In the genomic region with DNA sequence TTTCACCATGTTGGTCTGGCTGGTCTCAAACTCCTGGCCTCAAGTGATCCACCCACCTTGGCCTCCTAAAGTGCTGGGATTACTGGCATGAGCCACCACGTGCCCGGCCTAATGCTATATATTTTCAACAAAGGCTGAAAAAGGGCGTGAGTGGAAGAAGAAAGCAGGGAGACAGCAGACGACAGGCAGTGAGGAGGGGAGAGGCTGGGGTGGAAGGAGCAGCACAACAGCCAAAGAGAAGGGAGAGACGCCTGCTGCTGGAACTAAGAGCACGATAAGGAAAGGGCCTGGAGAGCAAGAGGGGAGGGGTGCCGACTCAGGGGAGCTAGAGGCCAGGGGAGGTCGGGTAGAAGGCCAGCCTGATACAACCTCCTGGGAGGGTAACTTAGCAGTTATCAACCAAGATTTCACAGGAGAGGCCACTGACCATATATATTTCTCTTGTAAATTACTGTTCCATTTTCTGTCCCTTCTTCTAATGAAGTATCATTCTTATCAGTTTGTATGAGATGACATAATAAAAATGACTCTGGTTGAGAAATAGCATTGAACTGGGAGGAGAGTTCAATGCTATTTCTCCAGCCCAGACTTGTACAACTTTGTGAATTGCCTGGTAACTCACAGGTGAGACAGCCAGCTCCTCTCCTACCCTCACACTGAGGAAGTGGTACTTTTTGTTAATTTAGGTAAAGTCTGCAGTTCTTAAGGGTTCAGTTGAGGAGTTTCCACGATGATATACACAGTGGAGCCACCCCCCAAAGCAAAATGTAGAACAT, we compare ENCODE assay signal across 19 cellular contexts. TPM values are rescaled to one million over a fixed set of nuclear protein-coding genes. Genes with fewer than 3 reads are reported as not detected.
DNase-seq lines count a peak whose midpoint lies in the region; ATAC-seq and TF ChIP-seq lines count a peak whose summit lies in the region.
"Had no signal": no experiment of that assay in that cellular context is flagged by ENCODE, and none has a peak within 500 bp of the region (broad histone marks: within the 10 kb centered on the region; RNA-seq: fewer than 3 reads in every experiment).

No MANE protein-coding gene starts in this region.

- CTCF ChIA-PET in activated CD4-positive, alpha-beta T cell treated with anti-CD3 and anti-CD28 coated beads, Interleukin-2, amount 10 ng/mL, durations not matched to agents 7 days and 5 days (lab: Charles Lee), result no interaction called here

- peaks cover 0 to 78% (median 54%) of the 10 kb centered on the region in 9 donors for H3K36me3 ChIP-seq in heart left ventricle

- TF ChIP-seq POLR2A in heart left ventricle (IDR thresholded peaks at IDR 0.05), result no peak

- peaks cover 33% of the 10 kb centered on the region for H3K4me1 Mint-ChIP-seq in activated CD4-positive, alpha-beta T cell treated with anti-CD3 and anti-CD28 coated beads, Interleukin-2, amount 10 ng/mL, durations not matched to agents 7 days and 5 days
- peaks cover 47% of the 10 kb centered on the region for H3K4me1 Mint-ChIP-seq in activated naive CD8-positive, alpha-beta T cell treated with anti-CD3 and anti-CD28 coated beads, Interleukin-2, amount 50 U/mL, for 24 hours
- peaks cover 37% of the 10 kb centered on the region for H3K4me1 Mint-ChIP-seq in stimulated activated effector memory CD8-positive, alpha-beta T cell treated with anti-CD3 and anti-CD28 coated beads, Interleukin-12 subunit alpha, Interleukin-12 subunit beta, amount 100 ng/mL, for 72 hours

- no peak for DNase-seq in activated CD4-positive, alpha-beta T cell treated with anti-CD3 and anti-CD28 coated beads, Interleukin-2, amount 10 ng/mL, durations not matched to agents 7 days and 5 days
- DNase-seq in activated CD4-positive, alpha-beta T cell treated with anti-CD3 and anti-CD28 coated beads, Interleukin-2, amount 50 U/mL, for 4 hours, result no peak
- no peak for DNase-seq in activated naive CD8-positive, alpha-beta T cell treated with anti-CD3 and anti-CD28 coated beads, Interleukin-2, amount 50 U/mL, for 24 hours
- DNase-seq in heart left ventricle (peak in 2 of 5 donors; percentile 46 to 49), T-helper 2 cell (no peak)
- DNase-seq in stimulated activated effector memory CD8-positive, alpha-beta T cell treated with anti-CD3 and anti-CD28 coated beads, Interleukin-12 subunit alpha, Interleukin-12 subunit beta, amount 100 ng/mL, for 72 hours (ENCODE audit: low spot score in 2 of 2), result peak in 1 of 2 donors; percentile 43
- DNase-seq: activated CD4-positive, alpha-beta T cell treated with anti-CD3 and anti-CD28 coated beads for 1 hour; DMS79 treated with DMSO at 0.1 percent for 48 hours; GM23248; NCI-H69; Peyer's patch; small intestine had no signal

- H3K4me1 ChIP-seq in heart left ventricle, result peaks cover 0 to 66% (median 36%) of the 10 kb centered on the region in 12 donors

- peak overlapping the region; percentile 62 for H3K27ac Mint-ChIP-seq in activated CD4-positive, alpha-beta T cell treated with anti-CD3 and anti-CD28 coated beads, Interleukin-2, amount 10 ng/mL, durations not matched to agents 7 days and 5 days
- no peak overlapping the region for H3K27ac Mint-ChIP-seq in activated naive CD8-positive, alpha-beta T cell treated with anti-CD3 and anti-CD28 coated beads, Interleukin-2, amount 50 U/mL, for 24 hours
- H3K27ac Mint-ChIP-seq in stimulated activated effector memory CD8-positive, alpha-beta T cell treated with anti-CD3 and anti-CD28 coated beads, Interleukin-12 subunit alpha, Interleukin-12 subunit beta, amount 100 ng/mL, for 72 hours, result peak overlapping the region; percentile 20

- peak overlapping the region in 6 of 12 donors; percentile 6 to 36 (median 18) for H3K27ac ChIP-seq in heart left ventricle
- H3K27ac ChIP-seq: ascending aorta, C4-2B, GM23248, Peyer's patch had no signal

- TF ChIP-seq CTCF in heart left ventricle (IDR thresholded peaks at IDR 0.05), result no peak

- no peaks in the 10 kb centered on the region for H3K9me3 ChIP-seq in heart left ventricle
- H3K9me3 ChIP-seq: ascending aorta, Peyer's patch had no signal

- H3K4me3 ChIP-seq in heart left ventricle, result no peak overlapping the region
- H3K4me3 ChIP-seq: ascending aorta, GM23248, Peyer's patch had no signal

- POLR2A ChIA-PET in activated CD4-positive, alpha-beta T cell treated with anti-CD3 and anti-CD28 coated beads, Interleukin-2, amount 10 ng/mL, durations not matched to agents 7 days and 5 days (lab: Charles Lee), result no interaction called here

- H3K4me3 Mint-ChIP-seq in activated CD4-positive, alpha-beta T cell treated with anti-CD3 and anti-CD28 coated beads, Interleukin-2, amount 10 ng/mL, durations not matched to agents 7 days and 5 days, result no peak overlapping the region
- H3K4me3 Mint-ChIP-seq in activated naive CD8-positive, alpha-beta T cell treated with anti-CD3 and anti-CD28 coated beads, Interleukin-2, amount 50 U/mL, for 24 hours, result peak overlapping the region; percentile 16
- no peak overlapping the region for H3K4me3 Mint-ChIP-seq in stimulated activated effector memory CD8-positive, alpha-beta T cell treated with anti-CD3 and anti-CD28 coated beads, Interleukin-12 subunit alpha, Interleukin-12 subunit beta, amount 100 ng/mL, for 72 hours
- H3K4me3 Mint-ChIP-seq: memory B cell had no signal

- WGBS in heart left ventricle, 4 donors, result 37 to 46% (median 41%) methylated on average over 9 of the region's 9 CpGs

- H3K27me3 Mint-ChIP-seq in activated CD4-positive, alpha-beta T cell treated with anti-CD3 and anti-CD28 coated beads, Interleukin-2, amount 10 ng/mL, durations not matched to agents 7 days and 5 days, result no peaks in the 10 kb centered on the region
- no peaks in the 10 kb centered on the region for H3K27me3 Mint-ChIP-seq in activated naive CD8-positive, alpha-beta T cell treated with anti-CD3 and anti-CD28 coated beads, Interleukin-2, amount 50 U/mL, for 24 hours
- H3K27me3 Mint-ChIP-seq: memory B cell had no signal

- no peaks in the 10 kb centered on the region for H3K27me3 ChIP-seq in heart left ventricle
- H3K27me3 ChIP-seq: ascending aorta, Peyer's patch had no signal

- intact Hi-C loops in heart left ventricle (cut with DNase I), result loop anchor here in 5 of 10 donors (5.0 kb wide), 5 partner anchors 48 to 212 kb away; a partner anchor contains a TSS

- peaks cover 30% of the 10 kb centered on the region for H3K36me3 Mint-ChIP-seq in activated CD4-positive, alpha-beta T cell treated with anti-CD3 and anti-CD28 coated beads, Interleukin-2, amount 10 ng/mL, durations not matched to agents 7 days and 5 days (ENCODE audit: low read depth)
- peaks cover 59% of the 10 kb centered on the region for H3K36me3 Mint-ChIP-seq in activated naive CD8-positive, alpha-beta T cell treated with anti-CD3 and anti-CD28 coated beads, Interleukin-2, amount 50 U/mL, for 24 hours (ENCODE audit: low read depth)
- peaks cover 96% of the 10 kb centered on the region for H3K36me3 Mint-ChIP-seq in stimulated activated effector memory CD8-positive, alpha-beta T cell treated with anti-CD3 and anti-CD28 coated beads, Interleukin-12 subunit alpha, Interleukin-12 subunit beta, amount 100 ng/mL, for 72 hours

- H3K9me3 Mint-ChIP-seq in activated CD4-positive, alpha-beta T cell treated with anti-CD3 and anti-CD28 coated beads, Interleukin-2, amount 10 ng/mL, durations not matched to agents 7 days and 5 days, result no peaks in the 10 kb centered on the region
- peaks cover 3% of the 10 kb centered on the region for H3K9me3 Mint-ChIP-seq in activated naive CD8-positive, alpha-beta T cell treated with anti-CD3 and anti-CD28 coated beads, Interleukin-2, amount 50 U/mL, for 24 hours
- no peaks in the 10 kb centered on the region for H3K9me3 Mint-ChIP-seq in stimulated activated effector memory CD8-positive, alpha-beta T cell treated with anti-CD3 and anti-CD28 coated beads, Interleukin-12 subunit alpha, Interleukin-12 subunit beta, amount 100 ng/mL, for 72 hours
- H3K9me3 Mint-ChIP-seq: memory B cell had no signal

- no peak for ATAC-seq in activated naive CD8-positive, alpha-beta T cell treated with anti-CD3 and anti-CD28 coated beads, Interleukin-2, amount 50 U/mL, for 24 hours
- ATAC-seq in heart left ventricle (peak in 3 of 4 donors; percentile 46 to 78 (median 73)), HG02759 (IDR thresholded peaks at IDR 0.05; ENCODE audit: unreplicated experiment) (no peak), GM19023 (IDR thresholded peaks at IDR 0.05; ENCODE audit: unreplicated experiment) (no peak)
- no peak for ATAC-seq in stimulated activated effector memory CD8-positive, alpha-beta T cell treated with anti-CD3 and anti-CD28 coated beads, Interleukin-12 subunit alpha, Interleukin-12 subunit beta, amount 100 ng/mL, for 72 hours

RNA-seq across cellular contexts. Expression of a gene that starts 5.8 kb away (rescaled TPM):
- total RNA-seq in activated CD4-positive, alpha-beta T cell treated with anti-CD3 and anti-CD28 coated beads, Interleukin-2, amount 10 ng/mL, durations not matched to agents 7 days and 5 days, result not detected
- not detected for total RNA-seq in heart left ventricle
- not detected for polyA plus RNA-seq in heart left ventricle
- total RNA-seq: A172, ascending aorta, GM23248, osteoblast had no signal
- polyA plus RNA-seq: GM23248, small intestine had no signal

Comparison
In these comparisons a context has a peak if more than half of its experiments do, and no peak if none do; other contexts are left out.
1. ATAC-seq: peak in heart left ventricle (3 of 4); none in activated naive CD8-positive, alpha-beta T cell treated with anti-CD3 and anti-CD28 coated beads, Interleukin-2, amount 50 U/mL, for 24 hours (single experiment), stimulated activated effector memory CD8-positive, alpha-beta T cell treated with anti-CD3 and anti-CD28 coated beads, Interleukin-12 subunit alpha, Interleukin-12 subunit beta, amount 100 ng/mL, for 72 hours (single experiment), HG02759 (single experiment) and GM19023 (single experiment).